5 cellular contexts compared by ENCODE assay signal in the genomic region with DNA sequence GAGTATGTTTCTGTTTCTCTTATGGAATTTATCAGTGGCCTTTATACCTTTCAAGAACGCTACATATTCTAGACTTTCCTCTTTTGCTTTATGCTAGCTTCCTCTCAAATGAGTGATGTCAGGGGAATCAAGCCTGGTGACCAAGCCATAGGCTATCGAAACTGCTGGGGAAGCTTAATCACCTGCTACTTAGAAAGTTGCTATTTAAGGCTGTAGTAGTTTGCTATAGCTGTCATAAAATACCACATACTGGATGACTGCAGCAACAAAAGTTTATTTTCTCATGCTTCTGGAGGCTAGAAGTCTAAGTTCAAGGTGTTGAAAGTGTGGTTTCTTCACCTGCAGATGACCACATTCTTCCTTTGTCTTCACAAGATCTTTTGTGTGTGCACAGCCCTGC. TPM values are rescaled to one million over a fixed set of nuclear protein-coding genes. Genes with fewer than 3 reads are reported as not detected.
"Had no signal": no experiment of that assay in that cellular context is flagged by ENCODE, and none has a peak within 500 bp of the region (broad histone marks: within the 10 kb centered on the region; RNA-seq: fewer than 3 reads in every experiment).

No MANE protein-coding gene starts in this region.

RNA-seq across cellular contexts. Expression of a gene that starts 43.3 kb away (rescaled TPM):
- total RNA-seq: HT-29, LHCN-M2, MCF 10A, NCI-H460, SK-MEL-5 had no signal
